In genomic region chr12:105304626-105305025, GRCh38 we compare ENCODE assay signal across 6 cellular contexts. TPM values are rescaled to one million over a fixed set of nuclear protein-coding genes. Genes with fewer than 3 reads are reported as not detected.
DNase-seq lines count a peak whose midpoint lies in the region; ATAC-seq and TF ChIP-seq lines count a peak whose summit lies in the region.
"Not testable (repeated sequence)": the region's sequence is repeated elsewhere in the genome, so short reads cannot be mapped to it uniquely, and the experiment has no call there.

No MANE protein-coding gene starts in this region.

- H3K9me3 ChIP-seq in trophoblast cell (ENCODE audit: insufficient read depth, low read depth, low read length), result not testable (repeated sequence)

- H3K79me1 ChIP-seq in trophoblast cell (ENCODE audit: low read length), result not testable (repeated sequence)

- not testable (repeated sequence) for H2AFZ ChIP-seq in trophoblast cell (ENCODE audit: insufficient read depth, low read length, poor library complexity)

- not testable (repeated sequence) for H4K91ac ChIP-seq in trophoblast cell (ENCODE audit: low read depth, low read length)

- peak overlapping the region; percentile 51 for H3K4me3 Mint-ChIP-seq in HFFc6
- H3K4me3 Mint-ChIP-seq in activated B cell treated with CpG ODN at 0.5 μM for 24 hours, result not testable (repeated sequence)

- not testable (repeated sequence) for H3K4ac ChIP-seq in trophoblast cell (ENCODE audit: low read depth, low read length)

- H3K9me3 Mint-ChIP-seq in HFFc6, result peaks cover 30% of the 10 kb centered on the region
- not testable (repeated sequence) for H3K9me3 Mint-ChIP-seq in activated B cell treated with CpG ODN at 0.5 μM for 24 hours

- H4K8ac ChIP-seq in trophoblast cell (ENCODE audit: low read depth, low read length), result not testable (repeated sequence)

- POLR2A ChIA-PET in BJ (lab: Charles Lee); activated B cell treated with CpG ODN at 0.5 μM for 24 hours (lab: Charles Lee): not testable (repeated sequence)

- not testable (repeated sequence) for H3K23ac ChIP-seq in trophoblast cell (ENCODE audit: low read length)

- H2BK12ac ChIP-seq in trophoblast cell (ENCODE audit: low read length), result not testable (repeated sequence)

- DNase-seq in BJ (ENCODE audit: low read depth), result peak; percentile 17
- DNase-seq in EL, result peak; percentile 65
- peak; percentile 84 for DNase-seq in HFFc6
- not testable (repeated sequence) for DNase-seq in activated B cell treated with CpG ODN at 0.5 μM for 24 hours
- peak; percentile 10 for DNase-seq in fibroblast of gingiva (ENCODE audit: low read depth)
- peak; percentile 40 to 85 for DNase-seq in trophoblast cell

- H3K27ac ChIP-seq in trophoblast cell (ENCODE audit: low read depth, low read length), result not testable (repeated sequence)

- CTCF ChIA-PET in BJ (lab: Yijun Ruan, JAX), result interaction anchor here (1.6 kb wide), 2 partner anchors 11 to 69 kb away, joined by 3 to 4 read pairs; partner anchors contain the start of gene APPL2
- CTCF ChIA-PET in activated B cell treated with CpG ODN at 0.5 μM for 24 hours (lab: Charles Lee), result not testable (repeated sequence)

- intact Hi-C loops in activated B cell treated with CpG ODN at 0.5 μM for 24 hours (cut with micrococcal nuclease), result not testable (repeated sequence)

- H4K12ac ChIP-seq in trophoblast cell (ENCODE audit: low read depth, low read length), result not testable (repeated sequence)

- not testable (repeated sequence) for H2BK120ac ChIP-seq in trophoblast cell (ENCODE audit: insufficient read depth, low read length, poor library complexity)

- not testable (repeated sequence) for H3K14ac ChIP-seq in trophoblast cell (ENCODE audit: low read length)

- no CpG with 5 or more reads among the region's 2 CpGs for WGBS in trophoblast cell (ENCODE audit: extremely low coverage, insufficient coverage, insufficient read length)

- peaks cover 53% of the 10 kb centered on the region for H3K36me3 Mint-ChIP-seq in HFFc6 (ENCODE audit: low read depth)
- not testable (repeated sequence) for H3K36me3 Mint-ChIP-seq in activated B cell treated with CpG ODN at 0.5 μM for 24 hours (ENCODE audit: low read depth)

- not testable (repeated sequence) for H3K18ac ChIP-seq in trophoblast cell (ENCODE audit: low read length)

- H3K27ac Mint-ChIP-seq in HFFc6, result peak overlapping the region; percentile 83
- peak overlapping the region; percentile 3 for H3K27ac Mint-ChIP-seq in activated B cell treated with CpG ODN at 0.5 μM for 24 hours

- H3K4me1 ChIP-seq in trophoblast cell (ENCODE audit: control insufficient read depth in 1 of 2, insufficient read depth in 2 of 2, low read length in 2 of 2), result not testable (repeated sequence)

- H3K4me1 Mint-ChIP-seq in HFFc6 (ENCODE audit: low read depth), result peaks cover 42% of the 10 kb centered on the region
- H3K4me1 Mint-ChIP-seq in activated B cell treated with CpG ODN at 0.5 μM for 24 hours, result not testable (repeated sequence)

- H3K9ac ChIP-seq in trophoblast cell (ENCODE audit: low read length), result not testable (repeated sequence)

- ATAC-seq in activated B cell treated with CpG ODN at 0.5 μM for 24 hours (ENCODE audit: low read depth), result not testable (repeated sequence)

- TF ChIP-seq CTCF in BJ (IDR thresholded peaks at IDR 0.05; ENCODE audit: insufficient read depth, low read depth, low read length); HFFc6 (IDR thresholded peaks at IDR 0.05); activated B cell treated with CpG ODN at 0.5 μM for 24 hours (IDR thresholded peaks at IDR 0.05): not testable (repeated sequence)

- not testable (repeated sequence) for H3K4me3 ChIP-seq in BJ (ENCODE audit: low read depth, low read length); trophoblast cell (ENCODE audit: low read depth, low read length)

- H3K79me2 ChIP-seq in trophoblast cell (ENCODE audit: control insufficient read depth, insufficient read depth, low read length, poor library complexity), result not testable (repeated sequence)

- H3K27me3 Mint-ChIP-seq in HFFc6 (ENCODE audit: insufficient read depth), result not testable (repeated sequence)
- peaks cover 16% of the 10 kb centered on the region for H3K27me3 Mint-ChIP-seq in activated B cell treated with CpG ODN at 0.5 μM for 24 hours

- H3K36me3 ChIP-seq in BJ (ENCODE audit: control insufficient read depth, insufficient read depth, low read length); trophoblast cell (ENCODE audit: control insufficient read depth in 1 of 2, insufficient read depth in 2 of 2, low read length in 2 of 2): not testable (repeated sequence)

- H3K4me2 ChIP-seq in trophoblast cell (ENCODE audit: low read length), result not testable (repeated sequence)

- H2BK5ac ChIP-seq in trophoblast cell (ENCODE audit: low read depth, low read length, poor library complexity), result not testable (repeated sequence)

- not testable (repeated sequence) for H3K27me3 ChIP-seq in BJ (ENCODE audit: control insufficient read depth, insufficient read depth, low read length); trophoblast cell (ENCODE audit: insufficient read depth, low read length)

- not testable (repeated sequence) for H2AK5ac ChIP-seq in trophoblast cell (ENCODE audit: low read length)

RNA-seq across cellular contexts. Expression of gene C12orf75, which starts 25.9 kb away (rescaled TPM):
- polyA plus RNA-seq in BJ (2011; rRNA removed), result 365 and 674 TPM in 2 replicates
- polyA minus RNA-seq in BJ (2011; rRNA and poly(A)+ RNA removed), result 66.1 and 73.6 TPM in 2 replicates
- 1,000 to 10,000 TPM; 1,007 to 1,412 (median 1,300) TPM for total RNA-seq in HFFc6 (2021; fragmentation: NEBNext Ultra II Directional; extraction: Animal tissue kit (Norgen Biotek cat#: 25700))
- total RNA-seq in activated B cell treated with CpG ODN at 0.5 μM for 24 hours, result 37.1 and 40.8 TPM in 2 replicates
- polyA plus RNA-seq in trophoblast cell (2013), result 92.3 and 94.7 TPM in 2 replicates

Comparison
In these comparisons a context has a peak if more than half of its experiments do, and no peak if none do; other contexts are left out.
1. RNA of gene C12orf75, which starts 25.9 kb away (total RNA-seq): 1,007 to 1,412 TPM in HFFc6; 37.1 to 40.8 TPM in activated B cell treated with CpG ODN at 0.5 μM for 24 hours; every median in the first group is over 10 times any median in the second.